26 cellular contexts compared by ENCODE assay signal in the genomic region with DNA sequence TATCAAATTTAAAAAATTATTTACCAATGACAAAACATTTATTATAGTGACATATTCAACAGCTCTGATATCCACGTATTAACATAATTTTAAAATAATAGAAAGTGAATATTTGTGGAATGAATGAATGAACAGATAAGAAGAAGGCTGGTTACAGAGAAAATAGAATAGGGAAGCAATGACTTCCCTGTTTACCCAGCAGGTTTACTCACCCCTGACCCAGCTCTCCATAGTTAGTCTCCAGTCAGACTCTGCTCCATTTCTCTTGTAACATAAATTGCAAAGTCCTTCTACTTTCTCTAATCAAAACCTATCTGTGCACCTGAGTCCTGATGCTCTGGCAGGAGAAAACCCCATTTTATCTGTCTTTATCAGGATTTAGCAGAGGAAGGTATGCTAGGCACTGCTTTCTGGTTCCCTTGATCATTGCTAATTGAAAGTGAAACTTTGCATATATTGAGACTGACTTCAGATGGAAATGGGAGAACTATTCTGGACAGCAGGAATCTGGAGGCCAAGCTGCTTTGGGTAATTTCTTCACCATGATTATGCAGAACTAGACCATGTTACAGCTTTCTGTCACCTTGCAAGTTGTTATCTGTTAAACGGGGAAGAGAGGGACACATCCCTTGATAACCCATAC.
DNase-seq lines count a peak whose midpoint lies in the region; ATAC-seq and TF ChIP-seq lines count a peak whose summit lies in the region.
"Had no signal": no experiment of that assay in that cellular context is flagged by ENCODE, and none has a peak within 500 bp of the region (broad histone marks: within the 10 kb centered on the region; RNA-seq: fewer than 3 reads in every experiment).

No MANE protein-coding gene starts in this region.

- H3K9ac ChIP-seq in mammary epithelial cell (ENCODE audit: insufficient read depth, low read length) = no peak overlapping the region
- no peak overlapping the region for H3K9ac ChIP-seq in SK-N-SH
- no peak overlapping the region for H3K9ac ChIP-seq in endodermal cell (ENCODE audit: extremely low read depth, low read length, poor library complexity, severe bottlenecking)

- H3K4me1 ChIP-seq in mammary epithelial cell (ENCODE audit: insufficient read depth, low read length) (no peaks in the 10 kb centered on the region), SK-N-SH (ENCODE audit: control insufficient read depth in 1 of 2, insufficient read depth in 2 of 2, low read depth in 1 of 2, low read length in 1 of 2) (no peaks in the 10 kb centered on the region; a peak in 1 of 4 replicates), hepatocyte (ENCODE audit: insufficient read depth) (no peaks in the 10 kb centered on the region), endodermal cell (ENCODE audit: control insufficient read depth, insufficient read depth, low read length) (no peaks in the 10 kb centered on the region)
- H3K4me1 ChIP-seq: gastrocnemius medialis, stomach, thyroid gland had no signal

- no peak overlapping the region for H3K27ac Mint-ChIP-seq in MCF 10A (ENCODE audit: low read depth, unreplicated experiment)
- no peak overlapping the region for H3K27ac Mint-ChIP-seq in endodermal cell
- H3K27ac Mint-ChIP-seq: activated CD4-positive, alpha-beta T cell treated with anti-CD3 and anti-CD28 coated beads for 36 hours; activated CD8-positive, alpha-beta T cell treated with anti-CD3 and anti-CD28 coated beads, Interleukin-2, amount 10 ng/mL, durations not matched to agents 7 days and 5 days; activated naive CD4-positive, alpha-beta T cell treated with anti-CD3 and anti-CD28 coated beads, Interleukin-2, amount 50 U/mL, for 24 hours; activated T-helper 2 cell treated with anti-CD3 and anti-CD28 coated beads, Interferon-gamma antibody, Interleukin-2, Interleukin-4, amounts not matched to agents 10 μg/mL and 5 μg/mL and 100 μg/mL, durations not matched to agents 14 hours and 24 hours and 36 hours; CD8-positive, alpha-beta T cell; effector memory CD8-positive, alpha-beta T cell had no signal

- WGBS in mammary epithelial cell (ENCODE audit: low coverage, missing lambda C conversion rate) = 55% methylated on average over 2 of the region's 2 CpGs
- 65% methylated on average over 2 of the region's 2 CpGs for WGBS in SK-N-SH (ENCODE audit: low lambda C conversion rate)
- WGBS in hepatocyte (ENCODE audit: low lambda C conversion rate, missing lambda C conversion rate) = 69% methylated on average over 2 of the region's 2 CpGs
- WGBS in endodermal cell (ENCODE audit: insufficient coverage in 1 of 2, insufficient read length in 1 of 2), 2 experiments = 60 to 78% methylated on average over 1 of the region's 2 CpGs

- no peaks in the 10 kb centered on the region for H3K27me3 ChIP-seq in mammary epithelial cell (ENCODE audit: insufficient read depth, low read length)
- H3K27me3 ChIP-seq in SK-N-SH (ENCODE audit: insufficient read depth) = no peaks in the 10 kb centered on the region
- no peaks in the 10 kb centered on the region for H3K27me3 ChIP-seq in hepatocyte
- H3K27me3 ChIP-seq in endodermal cell (ENCODE audit: control insufficient read depth, insufficient read depth, low read length, poor library complexity, severe bottlenecking) = no peaks in the 10 kb centered on the region
- H3K27me3 ChIP-seq: gastrocnemius medialis, neutrophil, stomach, thyroid gland had no signal

- POLR2A ChIA-PET in MCF 10A (lab: Yijun Ruan, JAX) (interaction anchor here (0.6 kb wide), 1 partner anchor 551 kb away, joined by 3 read pairs; no protein-coding TSS in a partner anchor), SK-N-SH (lab: Yijun Ruan, JAX) (no interaction called here)

- H3K36me3 Mint-ChIP-seq in MCF 10A (ENCODE audit: insufficient read depth, unreplicated experiment) (no peaks in the 10 kb centered on the region), endodermal cell (ENCODE audit: low read depth) (no peaks in the 10 kb centered on the region)
- H3K36me3 Mint-ChIP-seq: activated naive CD4-positive, alpha-beta T cell treated with anti-CD3 and anti-CD28 coated beads, Interleukin-2, amount 50 U/mL, for 24 hours; CD8-positive, alpha-beta T cell had no signal

- BruUV-seq in mammary epithelial cell (replicated peaks; lab: Mats Ljungman, UMichigan) (no TSS peak), MCF 10A (replicated peaks; lab: Mats Ljungman, UMichigan) (no TSS peak)

- TF ChIP-seq EP300 in SK-N-SH (IDR thresholded peaks at IDR 0.05; ENCODE audit: borderline replicate concordance in 1 of 2, low read depth in 1 of 2, low read length in 1 of 2) = no peak

- H3K79me2 ChIP-seq in mammary epithelial cell (ENCODE audit: insufficient read depth, low read length) = no peaks in the 10 kb centered on the region
- no peaks in the 10 kb centered on the region for H3K79me2 ChIP-seq in SK-N-SH (ENCODE audit: insufficient read depth)
- no peaks in the 10 kb centered on the region for H3K79me2 ChIP-seq in hepatocyte

- in situ Hi-C loops in mammary epithelial cell (cut with MboI; ENCODE audit: low sequenced_read_pairs in 2 of 2) = no loop called here

- dilution Hi-C loops in mammary epithelial cell (cut with HindIII; ENCODE audit: low sequenced_read_pairs) = no loop called here

- H3K4me3 Mint-ChIP-seq in MCF 10A (ENCODE audit: unreplicated experiment) (no peak overlapping the region), endodermal cell (no peak overlapping the region)
- H3K4me3 Mint-ChIP-seq: activated CD4-positive, alpha-beta T cell treated with anti-CD3 and anti-CD28 coated beads for 36 hours; activated CD8-positive, alpha-beta T cell treated with anti-CD3 and anti-CD28 coated beads, Interleukin-2, amount 10 ng/mL, durations not matched to agents 7 days and 5 days; activated naive CD4-positive, alpha-beta T cell treated with anti-CD3 and anti-CD28 coated beads, Interleukin-2, amount 50 U/mL, for 24 hours; CD8-positive, alpha-beta T cell; effector memory CD8-positive, alpha-beta T cell had no signal

- CTCF ChIA-PET in mammary epithelial cell (lab: Charles Lee; ENCODE audit: low non-redundant PET) (no interaction called here), MCF 10A (lab: Yijun Ruan, JAX) (interaction anchor here (0.7 kb wide), 1 partner anchor 39 kb away, joined by 5 read pairs; no protein-coding TSS in a partner anchor), SK-N-SH (lab: Yijun Ruan, JAX) (interaction anchor here (0.8 kb wide), 1 partner anchor 10 kb away, joined by 4 read pairs; no protein-coding TSS in a partner anchor)

- H3K9me3 ChIP-seq in mammary epithelial cell (replicated peaks; ENCODE audit: insufficient read depth, low read length) (no peaks in the 10 kb centered on the region), SK-N-SH (no peaks in the 10 kb centered on the region), hepatocyte (ENCODE audit: low read depth) (no peaks in the 10 kb centered on the region), endodermal cell (ENCODE audit: control insufficient read depth, low read length) (no peaks in the 10 kb centered on the region)
- H3K9me3 ChIP-seq: gastrocnemius medialis, neutrophil, stomach, thyroid gland had no signal

- no peaks in the 10 kb centered on the region for H3K36me3 ChIP-seq in mammary epithelial cell (ENCODE audit: insufficient read depth, low read length)
- no peaks in the 10 kb centered on the region for H3K36me3 ChIP-seq in SK-N-SH (replicated peaks in 1 of 2; ENCODE audit: control insufficient read depth in 1 of 2, insufficient read depth in 2 of 2, low read length in 1 of 2)
- no peaks in the 10 kb centered on the region for H3K36me3 ChIP-seq in hepatocyte (replicated peaks; ENCODE audit: insufficient read depth, low read depth)
- no peaks in the 10 kb centered on the region for H3K36me3 ChIP-seq in endodermal cell (ENCODE audit: control insufficient read depth, insufficient read depth, low read length)
- H3K36me3 ChIP-seq: gastrocnemius medialis, neutrophil, stomach, thyroid gland had no signal

- H2AFZ ChIP-seq in mammary epithelial cell (ENCODE audit: low read depth, low read length) (peak overlapping the region; percentile 22), SK-N-SH (ENCODE audit: low read depth) (no peak overlapping the region), hepatocyte (no peak overlapping the region)

- no peaks in the 10 kb centered on the region for H3K9me2 ChIP-seq in SK-N-SH
- H3K9me2 ChIP-seq in hepatocyte (replicated peaks; ENCODE audit: insufficient read depth) = no peaks in the 10 kb centered on the region

- H3K27ac ChIP-seq in mammary epithelial cell (ENCODE audit: insufficient read depth, low read depth, low read length) (no peak overlapping the region), SK-N-SH (ENCODE audit: low read depth in 2 of 2, low read length in 1 of 2) (no peak overlapping the region), hepatocyte (no peak overlapping the region), endodermal cell (ENCODE audit: low read depth, low read length) (no peak overlapping the region)
- H3K27ac ChIP-seq: coronary artery, gastrocnemius medialis, neutrophil, stomach, thyroid gland had no signal

- no peaks in the 10 kb centered on the region for H3K9me3 Mint-ChIP-seq in MCF 10A (ENCODE audit: unreplicated experiment)
- no peaks in the 10 kb centered on the region for H3K9me3 Mint-ChIP-seq in endodermal cell
- H3K9me3 Mint-ChIP-seq: activated naive CD4-positive, alpha-beta T cell treated with anti-CD3 and anti-CD28 coated beads, Interleukin-2, amount 50 U/mL, for 24 hours; activated T-helper 2 cell treated with anti-CD3 and anti-CD28 coated beads, Interferon-gamma antibody, Interleukin-2, Interleukin-4, amounts not matched to agents 10 μg/mL and 5 μg/mL and 100 μg/mL, durations not matched to agents 14 hours and 24 hours and 36 hours had no signal

- H3K4me2 ChIP-seq in mammary epithelial cell (ENCODE audit: insufficient read depth, low read depth, low read length) (no peak overlapping the region), SK-N-SH (0 out of 2 replicates have a peak overlapping the region, but pooled peaks have one; percentile 22), hepatocyte (peak overlapping the region; percentile 34)

- H4K20me1 ChIP-seq in mammary epithelial cell (ENCODE audit: insufficient read depth, low read length) (no peaks in the 10 kb centered on the region), SK-N-SH (ENCODE audit: insufficient read depth) (no peaks in the 10 kb centered on the region), hepatocyte (ENCODE audit: insufficient read depth, poor library complexity, severe bottlenecking) (no peaks in the 10 kb centered on the region)

- H3K27me3 Mint-ChIP-seq in MCF 10A (ENCODE audit: insufficient read depth, unreplicated experiment) (no peaks in the 10 kb centered on the region), endodermal cell (ENCODE audit: insufficient read depth) (no peaks in the 10 kb centered on the region)
- H3K27me3 Mint-ChIP-seq: activated CD4-positive, alpha-beta T cell treated with anti-CD3 and anti-CD28 coated beads for 36 hours; activated naive CD4-positive, alpha-beta T cell treated with anti-CD3 and anti-CD28 coated beads, Interleukin-2, amount 50 U/mL, for 24 hours; effector memory CD8-positive, alpha-beta T cell had no signal

- TF ChIP-seq CTCF in mammary epithelial cell (conservative IDR thresholded peaks at IDR 0.05 in 1 of 2, IDR thresholded peaks at IDR 0.05 in 1 of 2; ENCODE audit: extremely low read depth in 1 of 2, insufficient read depth in 1 of 2, low read depth in 1 of 2, low read length in 2 of 2) = no peak
- no peak for TF ChIP-seq CTCF in MCF 10A (IDR thresholded peaks at IDR 0.05; ENCODE audit: unreplicated experiment)
- TF ChIP-seq CTCF in SK-N-SH (IDR thresholded peaks at IDR 0.05) = no peak
- TF ChIP-seq CTCF in hepatocyte (IDR thresholded peaks at IDR 0.05; ENCODE audit: poor library complexity) = no peak
- no peak for TF ChIP-seq CTCF in endodermal cell (conservative IDR thresholded peaks at IDR 0.05)

- ATAC-seq in GM18867 (IDR thresholded peaks at IDR 0.05; ENCODE audit: unreplicated experiment) = no peak
- ATAC-seq in GM18907 (IDR thresholded peaks at IDR 0.05; ENCODE audit: unreplicated experiment) = no peak
- ATAC-seq: activated CD4-positive, alpha-beta T cell treated with anti-CD3 and anti-CD28 coated beads for 36 hours; activated CD8-positive, alpha-beta T cell treated with anti-CD3 and anti-CD28 coated beads, Interleukin-2, amount 10 ng/mL, durations not matched to agents 7 days and 5 days; CD8-positive, alpha-beta T cell; effector memory CD8-positive, alpha-beta T cell; esophagus mucosa; gastrocnemius medialis had no signal

- no peak for DNase-seq in mammary epithelial cell
- DNase-seq in MCF 10A (ENCODE audit: unreplicated experiment) = no peak
- DNase-seq in SK-N-SH = no peak
- no peak for DNase-seq in hepatocyte (ENCODE audit: low spot score)
- DNase-seq in CD1c-positive myeloid dendritic cell (ENCODE audit: extremely low spot score) = no peak
- DNase-seq in endodermal cell = no peak
- DNase-seq: activated CD4-positive, alpha-beta T cell treated with anti-CD3 and anti-CD28 coated beads for 36 hours; activated CD8-positive, alpha-beta T cell treated with anti-CD3 and anti-CD28 coated beads, Interleukin-2, amount 10 ng/mL, durations not matched to agents 7 days and 5 days; anterior cingulate cortex; CD8-positive, alpha-beta T cell; DMS153; effector memory CD8-positive, alpha-beta T cell; gastrocnemius medialis; GF-D8; NCI-H1092 treated with DMSO at 0.1 percent for 48 hours; NCI-H187 treated with DMSO at 0.1 percent for 48 hours; NCI-H526 treated with DMSO at 0.1 percent for 48 hours; stomach; thyroid gland had no signal

- H3K4me1 Mint-ChIP-seq in MCF 10A (ENCODE audit: insufficient read depth, unreplicated experiment) = no peaks in the 10 kb centered on the region
- peaks cover 4% of the 10 kb centered on the region for H3K4me1 Mint-ChIP-seq in endodermal cell
- H3K4me1 Mint-ChIP-seq: activated CD4-positive, alpha-beta T cell treated with anti-CD3 and anti-CD28 coated beads for 36 hours; activated naive CD4-positive, alpha-beta T cell treated with anti-CD3 and anti-CD28 coated beads, Interleukin-2, amount 50 U/mL, for 24 hours had no signal

- no peak for TF ChIP-seq RAD21 in SK-N-SH (IDR thresholded peaks at IDR 0.05; ENCODE audit: low read length)

- intact Hi-C loops in mammary epithelial cell (cut with micrococcal nuclease) (no loop called here), MCF 10A (cut with micrococcal nuclease) (no loop called here)

- H3F3A ChIP-seq in SK-N-SH (replicated peaks; ENCODE audit: insufficient read depth) = no peaks in the 10 kb centered on the region

- no peak overlapping the region for H3K4me3 ChIP-seq in mammary epithelial cell (replicated peaks in 1 of 3; ENCODE audit: insufficient read depth in 1 of 3, low read depth in 2 of 3, low read length in 3 of 3)
- H3K4me3 ChIP-seq in SK-N-SH (ENCODE audit: low read depth in 2 of 2, low read length in 1 of 2) = peak overlapping the region in 1 of 2 experiments; percentile 7; a peak in 1 of 4 replicates
- no peak overlapping the region for H3K4me3 ChIP-seq in hepatocyte
- H3K4me3 ChIP-seq in endodermal cell (ENCODE audit: low read length) = no peak overlapping the region
- H3K4me3 ChIP-seq: coronary artery, gastrocnemius medialis, stomach, thyroid gland had no signal
